8 cellular contexts compared by ENCODE assay signal in genomic region chr2:191151315-191151698, GRCh38. TPM values are rescaled to one million over a fixed set of nuclear protein-coding genes. Genes with fewer than 3 reads are reported as not detected.
A peak's percentile ranks its signal among the peaks of the same experiment; 100 is the strongest.
DNase-seq lines count a peak whose midpoint lies in the region; ATAC-seq and TF ChIP-seq lines count a peak whose summit lies in the region.

No MANE protein-coding gene starts in this region.

- H3K27ac Mint-ChIP-seq in brain = no peak overlapping the region

- DNase-seq in effector CD8-positive, alpha-beta T cell (lab: John Stamatoyannopoulos, UW) = no peak
- no peak for DNase-seq in NCI-H2227 (lab: John Stamatoyannopoulos, UW; ENCODE audit: unreplicated experiment)
- DNase-seq in germinal center (ENCODE audit: low spot score) = no peak

- H3K4me3 Mint-ChIP-seq in brain = peak overlapping the region; percentile 70 to 84 (median 83)

- H3K27me3 Mint-ChIP-seq in brain = peaks cover 6% of the 10 kb centered on the region

- H3K36me3 ChIP-seq in BLaER1 treated with 17β-estradiol and CSF1 and Interleukin-3, amounts not matched to agents 10 nM and 100 nM = no peaks in the 10 kb centered on the region; a peak in 1 of 22 replicates
- no peaks in the 10 kb centered on the region for H3K36me3 ChIP-seq in mucosa of stomach (ENCODE audit: control insufficient read depth, insufficient read depth, low read length)

- peak overlapping the region; percentile 87 to 98 (median 94) for H3K4me2 ChIP-seq in BLaER1 treated with 17β-estradiol and CSF1 and Interleukin-3, amounts not matched to agents 10 nM and 100 nM

- TF ChIP-seq CTCF in brain (conservative IDR thresholded peaks at IDR 0.05) = no peak

- H3K9me3 Mint-ChIP-seq in brain = no peaks in the 10 kb centered on the region

- peak overlapping the region in 8 of 10 experiments; percentile 55 to 72 (median 64); a peak in 14 of 20 replicates for H3K4me3 ChIP-seq in BLaER1 treated with 17β-estradiol and CSF1 and Interleukin-3, amounts not matched to agents 10 nM and 100 nM
- H3K4me3 ChIP-seq in mucosa of stomach (ENCODE audit: low read length) = peak overlapping the region; percentile 12

- peak overlapping the region in 3 of 11 experiments; percentile 28 to 75 (median 72); a peak in 2 of 22 replicates for H3K9ac ChIP-seq in BLaER1 treated with 17β-estradiol and CSF1 and Interleukin-3, amounts not matched to agents 10 nM and 100 nM
- no peak overlapping the region for H3K9ac ChIP-seq in mucosa of stomach (ENCODE audit: low read length)

- H3K4me1 Mint-ChIP-seq in brain = peaks cover 16% of the 10 kb centered on the region

- peaks cover 9 to 31% (median 16%) of the 10 kb centered on the region in 10 experiments for H3K4me1 ChIP-seq in BLaER1 treated with 17β-estradiol and CSF1 and Interleukin-3, amounts not matched to agents 10 nM and 100 nM
- peaks cover 10% of the 10 kb centered on the region for H3K4me1 ChIP-seq in mucosa of stomach (ENCODE audit: control insufficient read depth, insufficient read depth, low read length)

- H3K36me3 Mint-ChIP-seq in brain = no peaks in the 10 kb centered on the region

- peak; percentile 4 for ATAC-seq in HG03045 (IDR thresholded peaks at IDR 0.05; ENCODE audit: unreplicated experiment)
- ATAC-seq in HG03108 (IDR thresholded peaks at IDR 0.05; ENCODE audit: unreplicated experiment) = no peak

- no peaks in the 10 kb centered on the region for H4K20me1 ChIP-seq in BLaER1 treated with 17β-estradiol and CSF1 and Interleukin-3, amounts not matched to agents 10 nM and 100 nM

- H3K27me3 ChIP-seq in BLaER1 treated with 17β-estradiol and CSF1 and Interleukin-3, amounts not matched to agents 10 nM and 100 nM = peaks cover 0 to 14% (median 8%) of the 10 kb centered on the region in 11 experiments; a peak in 8 of 22 replicates
- H3K27me3 ChIP-seq in mucosa of stomach (ENCODE audit: control insufficient read depth, insufficient read depth, low read length) = peaks cover 5% of the 10 kb centered on the region

- H3K9me3 ChIP-seq in BLaER1 treated with 17β-estradiol and CSF1 and Interleukin-3, amounts not matched to agents 10 nM and 100 nM (replicated peaks in 1 of 11) = no peaks in the 10 kb centered on the region
- H3K9me3 ChIP-seq in mucosa of stomach (ENCODE audit: control insufficient read depth, low read length) = no peaks in the 10 kb centered on the region

- H3K27ac ChIP-seq in BLaER1 treated with 17β-estradiol and CSF1 and Interleukin-3, amounts not matched to agents 10 nM and 100 nM = peak overlapping the region in 1 of 11 experiments; percentile 64; a peak in 3 of 22 replicates

RNA-seq across cellular contexts. Expression of gene STAT4, which starts 0.5 kb away (rescaled TPM):
- polyA plus RNA-seq in brain (ENCODE audit: insufficient read depth, low read depth, low replicate concordance) = 2.0 TPM
